Comparison of ENCODE assay signal across 8 cellular contexts in the genomic region with DNA sequence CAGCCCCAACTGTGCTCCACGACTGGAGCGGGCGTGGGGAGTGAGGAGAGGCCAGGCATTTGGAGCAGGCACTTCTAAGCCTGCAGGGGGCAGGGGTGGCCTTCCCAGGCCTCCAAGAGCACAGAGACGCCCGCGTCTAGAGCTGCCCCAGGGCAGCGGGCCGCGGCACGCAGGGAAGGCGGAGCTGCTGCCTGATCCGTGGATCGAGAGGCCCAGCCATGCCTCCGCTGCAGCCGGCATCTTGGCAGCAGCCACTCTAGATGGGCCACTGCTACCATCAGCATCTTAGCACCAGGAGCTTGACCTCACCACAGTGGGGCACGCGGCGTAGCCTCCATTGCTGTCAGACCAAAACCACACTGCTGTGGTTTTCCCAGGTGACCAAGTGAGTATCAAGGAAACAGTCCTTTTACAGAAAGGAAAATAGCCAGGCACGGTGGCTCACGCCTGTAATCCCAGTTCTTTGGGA. TPM values are rescaled to one million over a fixed set of nuclear protein-coding genes. Genes with fewer than 3 reads are reported as not detected.
DNase-seq lines count a peak whose midpoint lies in the region; ATAC-seq and TF ChIP-seq lines count a peak whose summit lies in the region.

No MANE protein-coding gene starts in this region.

- DNase-seq in DND-41, result no peak
- peak; percentile 26 for DNase-seq in M059J (ENCODE audit: low read depth)
- DNase-seq in activated CD8-positive, alpha-beta T cell treated with anti-CD3 and anti-CD28 coated beads for 36 hours, result peak; percentile 71
- peak; percentile 38 to 60 for DNase-seq in fibroblast of lung (ENCODE audit: low read depth in 2 of 2)
- DNase-seq in natural killer cell treated with Interleukin-12 subunit alpha and Interleukin-12 subunit beta and Interleukin-15 and Interleukin-18, amount 100 ng/mL, for 72 hours (ENCODE audit: low spot score), result no peak
- DNase-seq in upper lobe of left lung, result peak; percentile 80 to 89
- no peak for DNase-seq in NCI-H2196 treated with DMSO at 0.1 percent for 48 hours (lab: John Stamatoyannopoulos, UW; ENCODE audit: unreplicated experiment)

- peak; percentile 44; the same call in 2 of the 3 replicates for ATAC-seq in DND-41 (ENCODE audit: insufficient read depth, low read depth)
- ATAC-seq in activated CD8-positive, alpha-beta T cell treated with anti-CD3 and anti-CD28 coated beads for 36 hours, result peak; percentile 98
- ATAC-seq in natural killer cell treated with Interleukin-12 subunit alpha and Interleukin-12 subunit beta and Interleukin-15 and Interleukin-18, amount 100 ng/mL, for 72 hours, result peak; percentile 81 to 88
- ATAC-seq in upper lobe of left lung (ENCODE audit: low FRiP score in 2 of 2), result peak; percentile 80 to 91
- ATAC-seq in GM18520 (IDR thresholded peaks at IDR 0.05; ENCODE audit: unreplicated experiment), result no peak

- CTCF ChIA-PET in activated CD8-positive, alpha-beta T cell treated with anti-CD3 and anti-CD28 coated beads for 36 hours (lab: Charles Lee), result interaction anchor here (0.6 to 2.7 kb wide), 27 partner anchors 10 to 241 kb away, joined by 3 to 26 read pairs (median 4); partner anchors contain the start of genes FN3K, FN3KRP and RAB40B

- H3K27me3 Mint-ChIP-seq in activated CD8-positive, alpha-beta T cell treated with anti-CD3 and anti-CD28 coated beads for 36 hours, result no peaks in the 10 kb centered on the region
- H3K27me3 Mint-ChIP-seq in natural killer cell treated with Interleukin-12 subunit alpha and Interleukin-12 subunit beta and Interleukin-15 and Interleukin-18, amount 100 ng/mL, for 72 hours, result no peaks in the 10 kb centered on the region

- no peak overlapping the region for H3K27ac Mint-ChIP-seq in activated CD8-positive, alpha-beta T cell treated with anti-CD3 and anti-CD28 coated beads for 36 hours
- H3K27ac Mint-ChIP-seq in natural killer cell treated with Interleukin-12 subunit alpha and Interleukin-12 subunit beta and Interleukin-15 and Interleukin-18, amount 100 ng/mL, for 72 hours, result no peak overlapping the region

- H3K36me3 ChIP-seq in DND-41 (ENCODE audit: insufficient read depth, low read length) (no peaks in the 10 kb centered on the region), fibroblast of lung (ENCODE audit: control insufficient read depth, insufficient read depth, low read length) (no peaks in the 10 kb centered on the region), upper lobe of left lung (no peaks in the 10 kb centered on the region)

- H3K9ac ChIP-seq in DND-41 (ENCODE audit: low read depth, low read length), result no peak overlapping the region
- H3K9ac ChIP-seq in fibroblast of lung (ENCODE audit: insufficient read depth, low read length), result no peak overlapping the region

- no peaks in the 10 kb centered on the region for H3K27me3 ChIP-seq in DND-41 (ENCODE audit: insufficient read depth, low read length, poor library complexity)
- H3K27me3 ChIP-seq in fibroblast of lung (ENCODE audit: control insufficient read depth, insufficient read depth, low read length), result no peaks in the 10 kb centered on the region
- H3K27me3 ChIP-seq in upper lobe of left lung, result no peaks in the 10 kb centered on the region

- no peaks in the 10 kb centered on the region for H3K36me3 Mint-ChIP-seq in activated CD8-positive, alpha-beta T cell treated with anti-CD3 and anti-CD28 coated beads for 36 hours (ENCODE audit: low read depth)
- H3K36me3 Mint-ChIP-seq in natural killer cell treated with Interleukin-12 subunit alpha and Interleukin-12 subunit beta and Interleukin-15 and Interleukin-18, amount 100 ng/mL, for 72 hours, result no peaks in the 10 kb centered on the region

- H2AFZ ChIP-seq in DND-41 (ENCODE audit: low read depth, low read length) (no peak overlapping the region), fibroblast of lung (ENCODE audit: low read length) (no peak overlapping the region)

- 40 to 49% methylated on average over 4 to 12 of the region's 20 CpGs for WGBS in upper lobe of left lung, 2 donors

- TF ChIP-seq CTCF in DND-41 (IDR thresholded peaks at IDR 0.05; ENCODE audit: borderline replicate concordance, extremely low read depth, low read length, poor library complexity, severe bottlenecking) (peak; percentile 42), fibroblast of lung (conservative IDR thresholded peaks at IDR 0.05 in 1 of 2, IDR thresholded peaks at IDR 0.05 in 1 of 2; ENCODE audit: low read depth in 1 of 2, low read length in 2 of 2) (peak; percentile 41 to 60), upper lobe of left lung (IDR thresholded peaks at IDR 0.05) (peak in 5 of 6 experiments; percentile 58 to 83 (median 70))
- TF ChIP-seq CTCF in activated CD8-positive, alpha-beta T cell treated with anti-CD3 and anti-CD28 coated beads for 36 hours (IDR thresholded peaks at IDR 0.05), result peak; percentile 52

- peak overlapping the region; percentile 47 for H3K4me3 Mint-ChIP-seq in activated CD8-positive, alpha-beta T cell treated with anti-CD3 and anti-CD28 coated beads for 36 hours
- no peak overlapping the region for H3K4me3 Mint-ChIP-seq in natural killer cell treated with Interleukin-12 subunit alpha and Interleukin-12 subunit beta and Interleukin-15 and Interleukin-18, amount 100 ng/mL, for 72 hours

- H3K4me2 ChIP-seq in DND-41 (ENCODE audit: insufficient read depth, low read length) (no peak overlapping the region), fibroblast of lung (ENCODE audit: extremely low read depth, insufficient read depth, low read length) (no peak overlapping the region)

- POLR2A ChIA-PET in activated CD8-positive, alpha-beta T cell treated with anti-CD3 and anti-CD28 coated beads for 36 hours (lab: Charles Lee), result interaction anchor here (0.7 to 1.0 kb wide), 2 partner anchors 87 to 110 kb away, joined by 3 read pairs; no protein-coding TSS in a partner anchor

- TF ChIP-seq POLR2A in upper lobe of left lung (IDR thresholded peaks at IDR 0.05), result no peak

- H3K4me1 Mint-ChIP-seq in activated CD8-positive, alpha-beta T cell treated with anti-CD3 and anti-CD28 coated beads for 36 hours (ENCODE audit: low read depth), result peaks cover 4% of the 10 kb centered on the region
- H3K4me1 Mint-ChIP-seq in natural killer cell treated with Interleukin-12 subunit alpha and Interleukin-12 subunit beta and Interleukin-15 and Interleukin-18, amount 100 ng/mL, for 72 hours (ENCODE audit: low read depth in 2 of 2), result peaks cover 5 to 16% of the 10 kb centered on the region in 2 donors

- H3K9me3 Mint-ChIP-seq in activated CD8-positive, alpha-beta T cell treated with anti-CD3 and anti-CD28 coated beads for 36 hours, result no peaks in the 10 kb centered on the region
- no peaks in the 10 kb centered on the region for H3K9me3 Mint-ChIP-seq in natural killer cell treated with Interleukin-12 subunit alpha and Interleukin-12 subunit beta and Interleukin-15 and Interleukin-18, amount 100 ng/mL, for 72 hours

- intact Hi-C loops in activated CD8-positive, alpha-beta T cell treated with anti-CD3 and anti-CD28 coated beads for 36 hours (cut with micrococcal nuclease), result loop anchor here (10.0 kb wide), 1 partner anchor 86 kb away; the partner anchor contains the start of gene TBCD

- H3K79me2 ChIP-seq in DND-41 (ENCODE audit: insufficient read depth, low read length) (no peaks in the 10 kb centered on the region), fibroblast of lung (ENCODE audit: control insufficient read depth, insufficient read depth, low read length) (no peaks in the 10 kb centered on the region)

- no peak for TF ChIP-seq EP300 in upper lobe of left lung (IDR thresholded peaks at IDR 0.05)

- no peak overlapping the region for H3K27ac ChIP-seq in DND-41 (ENCODE audit: low read length)
- H3K27ac ChIP-seq in fibroblast of lung (ENCODE audit: insufficient read depth, low read length), result no peak overlapping the region
- H3K27ac ChIP-seq in upper lobe of left lung, result peak overlapping the region in 2 of 4 donors; percentile 9 to 62

- no peaks in the 10 kb centered on the region for H3K4me1 ChIP-seq in DND-41 (ENCODE audit: insufficient read depth, low read length)
- H3K4me1 ChIP-seq in fibroblast of lung (ENCODE audit: control insufficient read depth, extremely low read depth, insufficient read depth, low read length), result no peaks in the 10 kb centered on the region
- peaks cover 0 to 18% (median 12%) of the 10 kb centered on the region in 4 donors for H3K4me1 ChIP-seq in upper lobe of left lung

- H4K20me1 ChIP-seq in DND-41 (ENCODE audit: insufficient read depth, low read length), result no peaks in the 10 kb centered on the region
- H4K20me1 ChIP-seq in fibroblast of lung (ENCODE audit: control insufficient read depth, extremely low read depth, insufficient read depth, low read length), result no peaks in the 10 kb centered on the region

- H3K9me3 ChIP-seq in DND-41 (ENCODE audit: insufficient read depth, low read length, severe bottlenecking), result no peaks in the 10 kb centered on the region
- no peaks in the 10 kb centered on the region for H3K9me3 ChIP-seq in fibroblast of lung (ENCODE audit: control insufficient read depth, insufficient read depth, low read depth, low read length)
- no peaks in the 10 kb centered on the region for H3K9me3 ChIP-seq in upper lobe of left lung

- no peak overlapping the region for H3K4me3 ChIP-seq in DND-41 (ENCODE audit: low read depth in 1 of 2, low read length in 2 of 2)
- H3K4me3 ChIP-seq in fibroblast of lung (replicated peaks in 1 of 4; ENCODE audit: control extremely low read depth in 1 of 4, insufficient read depth in 1 of 4, low read depth in 3 of 4, low read length in 4 of 4), result no peak overlapping the region
- peak overlapping the region in 1 of 4 donors; percentile 4 for H3K4me3 ChIP-seq in upper lobe of left lung

RNA-seq across cellular contexts. Expression of gene WDR45B, which starts 20.4 kb away (rescaled TPM):
- 68.1 and 97.9 TPM in 2 replicates for total RNA-seq in M059J (2014; rRNA removed; shearing (Covaris generic))
- 100 to 1,000 TPM; 127 to 132 TPM for total RNA-seq in activated CD8-positive, alpha-beta T cell treated with anti-CD3 and anti-CD28 coated beads for 36 hours
- total RNA-seq in fibroblast of lung (51.6 and 66.2 TPM in 2 replicates), upper lobe of left lung (10 to 100 TPM; 54.9 to 90.0 (median 74.3) TPM)
- polyA plus RNA-seq in fibroblast of lung, result 80.9 and 95.2 TPM in 2 replicates
- polyA plus RNA-seq in fibroblast of lung (2012), result 62.2 and 64.4 TPM in 2 replicates
- polyA minus RNA-seq in fibroblast of lung (ENCODE audit: low replicate concordance), result 39.5 and 55.5 TPM in 2 replicates
- 10 to 100 TPM; 68.0 to 75.7 TPM for total RNA-seq in natural killer cell treated with Interleukin-12 subunit alpha and Interleukin-12 subunit beta and Interleukin-15 and Interleukin-18, amount 100 ng/mL, for 72 hours

RNA-seq across cellular contexts. Expression of gene RAB40B, which starts 29.8 kb away (rescaled TPM):
- total RNA-seq in M059J (2014; rRNA removed; shearing (Covaris generic)), result 4.3 and 8.9 TPM in 2 replicates
- total RNA-seq in activated CD8-positive, alpha-beta T cell treated with anti-CD3 and anti-CD28 coated beads for 36 hours, result 1 to 10 TPM; 1.6 to 3.4 TPM
- total RNA-seq in fibroblast of lung, result 3.3 and 3.6 TPM in 2 replicates
- polyA plus RNA-seq in fibroblast of lung, result 3.3 and 5.9 TPM in 2 replicates
- polyA plus RNA-seq in fibroblast of lung (2012), result 5.9 and 8.6 TPM in 2 replicates
- polyA minus RNA-seq in fibroblast of lung (ENCODE audit: low replicate concordance), result 0.63 and 3.4 TPM in 2 replicates
- 1 to 10 TPM; 1.1 to 1.2 TPM for total RNA-seq in natural killer cell treated with Interleukin-12 subunit alpha and Interleukin-12 subunit beta and Interleukin-15 and Interleukin-18, amount 100 ng/mL, for 72 hours
- 10 to 100 TPM in 5 of 6 donors, 1 to 10 TPM in 1; 7.8 to 23.7 (median 11.4) TPM for total RNA-seq in upper lobe of left lung

RNA-seq across cellular contexts. Expression of gene FN3KRP, which starts 47.8 kb away (rescaled TPM):
- 27.4 and 32.8 TPM in 2 replicates for total RNA-seq in M059J (2014; rRNA removed; shearing (Covaris generic))
- total RNA-seq in activated CD8-positive, alpha-beta T cell treated with anti-CD3 and anti-CD28 coated beads for 36 hours, result 10 to 100 TPM; 28.3 to 32.8 TPM
- 11.6 and 13.2 TPM in 2 replicates for total RNA-seq in fibroblast of lung
- polyA plus RNA-seq in fibroblast of lung, result 16.5 and 30.6 TPM in 2 replicates
- polyA plus RNA-seq in fibroblast of lung (2012), result 26.2 and 54.2 TPM in 2 replicates
- polyA minus RNA-seq in fibroblast of lung (ENCODE audit: low replicate concordance), result 3.5 and 40.0 TPM in 2 replicates
- total RNA-seq in natural killer cell treated with Interleukin-12 subunit alpha and Interleukin-12 subunit beta and Interleukin-15 and Interleukin-18, amount 100 ng/mL, for 72 hours, result 10 to 100 TPM; 29.4 to 48.4 TPM
- total RNA-seq in upper lobe of left lung, result 10 to 100 TPM; 14.7 to 94.3 (median 28.8) TPM

Comparison
In these comparisons a context has a peak if more than half of its experiments do, and no peak if none do; other contexts are left out.
1. DNase-seq: peak in M059J (single experiment), activated CD8-positive, alpha-beta T cell treated with anti-CD3 and anti-CD28 coated beads for 36 hours (single experiment), fibroblast of lung (2 of 2) and upper lobe of left lung (2 of 2); none in DND-41 (single experiment), natural killer cell treated with Interleukin-12 subunit alpha and Interleukin-12 subunit beta and Interleukin-15 and Interleukin-18, amount 100 ng/mL, for 72 hours (single experiment) and NCI-H2196 treated with DMSO at 0.1 percent for 48 hours (single experiment).
2. Peak in every context shown above with its lines, with median percentiles within 50 percentile points of each other: CTCF ChIP-seq.